8 cellular contexts compared by ENCODE assay signal in the genomic region with DNA sequence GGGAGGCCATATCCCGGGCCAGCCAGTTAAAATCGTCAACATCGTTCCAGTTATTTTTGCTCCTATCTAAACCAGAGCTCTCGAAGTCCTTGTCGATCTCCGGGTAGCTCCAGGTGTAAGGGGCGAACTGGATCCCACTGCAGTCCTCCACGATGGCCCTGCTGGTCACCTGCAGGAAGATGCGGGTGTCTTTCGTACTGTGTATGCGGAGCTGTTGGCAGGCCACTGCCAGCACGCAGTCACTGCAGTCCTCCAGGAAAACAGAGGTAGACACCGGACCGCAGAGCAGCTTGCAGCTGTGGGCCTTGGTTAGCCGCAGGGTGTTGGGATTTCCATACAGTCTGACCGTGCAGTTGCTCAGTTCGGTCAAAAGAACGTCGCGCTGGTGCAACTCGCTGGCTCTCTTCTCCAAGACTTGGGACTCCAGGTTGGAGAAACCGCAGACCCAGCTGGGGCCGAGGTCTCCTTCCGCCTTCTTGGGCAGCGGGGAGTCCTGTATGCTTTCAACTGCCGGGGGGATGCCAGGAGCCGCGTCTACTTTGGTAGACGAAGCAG. TPM values are rescaled to one million over a fixed set of nuclear protein-coding genes. Genes with fewer than 3 reads are reported as not detected.
DNase-seq lines count a peak whose midpoint lies in the region; ATAC-seq, FAIRE-seq and TF ChIP-seq lines count a peak whose summit lies in the region.

No MANE protein-coding gene starts in this region.

- CTCF ChIA-PET in A549 (lab: Yijun Ruan, JAX) = interaction anchor here (0.9 to 2.1 kb wide), 2 partner anchors 19 to 84 kb away, joined by 6 to 10 read pairs; no protein-coding TSS in a partner anchor

- H3K4me3 ChIP-seq in A549 (peak overlapping the region; percentile 73), left lung (peak overlapping the region; percentile 96 to 99)

- peak; percentile 7 to 14 for DNase-seq in A549 (ENCODE audit: low read depth in 1 of 2, low spot score in 1 of 2)
- DNase-seq in RPMI7951 (ENCODE audit: low read depth) = peak; percentile 48
- peak in 16 of 61 donors; percentile 4 to 66 (median 33) for DNase-seq in caudate nucleus (lab: John Stamatoyannopoulos, UW)
- peak in 1 of 2 donors; percentile 50 for DNase-seq in left lung
- DNase-seq in stimulated activated naive CD8-positive, alpha-beta T cell treated with anti-CD3 and anti-CD28 coated beads, Interleukin-15, Interleukin-2, amounts not matched to agents 100 U/mL and 50 U/mL, for 24 hours = peak; percentile 48
- no peak for DNase-seq in NCI-H2029 (lab: John Stamatoyannopoulos, UW)

- no peak for FAIRE-seq in A549 (lab: Jason Lieb, UNC)

- H3K9me3 ChIP-seq in A549 (no peaks in the 10 kb centered on the region), left lung (no peaks in the 10 kb centered on the region)

- H3K27me3 ChIP-seq in left lung = no peaks in the 10 kb centered on the region

- H3K4me2 ChIP-seq in A549 = peak overlapping the region; percentile 94

- WGBS in A549 (ENCODE audit: missing lambda C conversion rate) = 3% methylated on average over 18 of the region's 29 CpGs

- H3K27ac ChIP-seq in A549 = peak overlapping the region; percentile 78 to 98
- H3K27ac ChIP-seq in caudate nucleus (ENCODE audit: low read depth, low read length) = peak overlapping the region; percentile 72
- H3K27ac ChIP-seq in left lung = peak overlapping the region; percentile 91 to 95

- intact Hi-C loops in left lung (cut with DNase I) = no loop called here

- no peak for ATAC-seq in A549
- ATAC-seq in left lung = peak; percentile 1
- no peak for ATAC-seq in stimulated activated naive CD8-positive, alpha-beta T cell treated with anti-CD3 and anti-CD28 coated beads, Interleukin-15, Interleukin-2, amounts not matched to agents 100 U/mL and 50 U/mL, for 24 hours
- no peak for ATAC-seq in GM21528 (IDR thresholded peaks at IDR 0.05; ENCODE audit: low FRiP score, unreplicated experiment)

- no peak for TF ChIP-seq EP300 in A549 (IDR thresholded peaks at IDR 0.05)

- no peak for TF ChIP-seq RAD21 in A549 (conservative IDR thresholded peaks at IDR 0.05 in 1 of 2, IDR thresholded peaks at IDR 0.05 in 1 of 2)

- POLR2A ChIA-PET in A549 (lab: Yijun Ruan, JAX) = interaction anchor here (0.8 to 4.6 kb wide), 5 partner anchors 8 to 181 kb away, joined by 3 to 154 read pairs (median 6); a partner anchor contains a TSS

- peaks cover 18% of the 10 kb centered on the region for H3K4me1 ChIP-seq in A549
- peaks cover 5 to 37% of the 10 kb centered on the region in 2 donors for H3K4me1 ChIP-seq in left lung

- no peak for TF ChIP-seq POLR2A in A549 (IDR thresholded peaks at IDR 0.05; ENCODE audit: low read length)

- H3K36me3 ChIP-seq in left lung = no peaks in the 10 kb centered on the region

- TF ChIP-seq CTCF in A549 (IDR thresholded peaks at IDR 0.05) (no peak), GM12872 (IDR thresholded peaks at IDR 0.05; ENCODE audit: insufficient read depth, low read depth, low read length) (0 out of 3 replicates have a peak, but pooled peaks have one; percentile 2), left lung (IDR thresholded peaks at IDR 0.05) (no peak)

TF ChIP-seq in A549, 52 proteins besides CTCF, POLR2A, EP300 and RAD21:
- no peak for TF ChIP-seq POLR2AphosphoS2 (conservative IDR thresholded peaks at IDR 0.05; ENCODE audit: low read length)
- TF ChIP-seq GATA3 (IDR thresholded peaks at IDR 0.05; ENCODE audit: borderline replicate concordance) = no peak
- TF ChIP-seq, protein P1, sequence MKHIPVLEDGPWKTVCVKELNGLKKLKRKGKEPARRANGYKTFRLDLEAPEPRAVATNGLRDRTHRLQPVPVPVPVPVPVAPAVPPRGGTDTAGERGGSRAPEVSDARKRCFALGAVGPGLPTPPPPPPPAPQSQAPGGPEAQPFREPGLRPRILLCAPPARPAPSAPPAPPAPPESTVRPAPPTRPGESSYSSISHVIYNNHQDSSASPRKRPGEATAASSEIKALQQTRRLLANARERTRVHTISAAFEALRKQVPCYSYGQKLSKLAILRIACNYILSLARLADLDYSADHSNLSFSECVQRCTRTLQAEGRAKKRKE (CRISPR knock-in tag; IDR thresholded peaks at IDR 0.05; ENCODE audit: low read depth) = no peak
- TF ChIP-seq MYC (IDR thresholded peaks at IDR 0.05; ENCODE audit: borderline replicate concordance, low read length) = no peak
- TF ChIP-seq RNF2 (IDR thresholded peaks at IDR 0.05; ENCODE audit: borderline replicate concordance, low read depth) = no peak
- TF ChIP-seq MAFK (IDR thresholded peaks at IDR 0.05; ENCODE audit: partially characterized antibody) = no peak
- TF ChIP-seq, protein P2, sequence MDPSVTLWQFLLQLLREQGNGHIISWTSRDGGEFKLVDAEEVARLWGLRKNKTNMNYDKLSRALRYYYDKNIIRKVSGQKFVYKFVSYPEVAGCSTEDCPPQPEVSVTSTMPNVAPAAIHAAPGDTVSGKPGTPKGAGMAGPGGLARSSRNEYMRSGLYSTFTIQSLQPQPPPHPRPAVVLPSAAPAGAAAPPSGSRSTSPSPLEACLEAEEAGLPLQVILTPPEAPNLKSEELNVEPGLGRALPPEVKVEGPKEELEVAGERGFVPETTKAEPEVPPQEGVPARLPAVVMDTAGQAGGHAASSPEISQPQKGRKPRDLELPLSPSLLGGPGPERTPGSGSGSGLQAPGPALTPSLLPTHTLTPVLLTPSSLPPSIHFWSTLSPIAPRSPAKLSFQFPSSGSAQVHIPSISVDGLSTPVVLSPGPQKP (IDR thresholded peaks at IDR 0.05; ENCODE audit: low read depth, low read length) = no peak
- no peak for TF ChIP-seq RARB (CRISPR knock-in tag; IDR thresholded peaks at IDR 0.05)
- no peak for TF ChIP-seq ZNF302 (CRISPR knock-in tag; IDR thresholded peaks at IDR 0.05)
- no peak for TF ChIP-seq CEBPB (IDR thresholded peaks at IDR 0.05)
- TF ChIP-seq KDM1A (IDR thresholded peaks at IDR 0.05; ENCODE audit: low read depth) = no peak
- TF ChIP-seq NFE2L2 (conservative IDR thresholded peaks at IDR 0.05; ENCODE audit: low read length) = no peak
- TF ChIP-seq HDAC2 (IDR thresholded peaks at IDR 0.05) = no peak
- no peak for TF ChIP-seq CHD4 (IDR thresholded peaks at IDR 0.05; ENCODE audit: borderline replicate concordance)
- TF ChIP-seq ESRRA (IDR thresholded peaks at IDR 0.05; ENCODE audit: borderline replicate concordance, low read length) = no peak
- no peak for TF ChIP-seq FOXS1 (CRISPR knock-in tag; IDR thresholded peaks at IDR 0.05)

RNA-seq across cellular contexts. Expression of a gene that starts 0.7 kb away (rescaled TPM):
- polyA plus RNA-seq in A549 (2011; rRNA removed) (10.2 and 10.3 TPM in 2 replicates), A549 (2017; fragmentation: RNase III; extraction: RNeasy Plus Mini Kit Qiagen cat#74134 plus additional on column Dnase treatment) (12.3 to 13.3 TPM (median 12.4 TPM) in 3 replicates)
- polyA plus RNA-seq in A549 (2012; cell fraction: cytosol; rRNA removed) = 10.3 and 12.8 TPM in 2 replicates
- 11.8 and 12.4 TPM in 2 replicates for polyA plus RNA-seq in A549 (2012; cell fraction: nucleus; rRNA removed)
- 8.1 and 8.3 TPM in 2 replicates for polyA minus RNA-seq in A549 (2011; rRNA and poly(A)+ RNA removed)
- 47.8 and 63.7 TPM in 2 replicates for total RNA-seq in RPMI7951 (2014; rRNA removed; shearing (Covaris generic))
- total RNA-seq in left lung = 10 to 100 TPM; 16.8 to 20.4 TPM

RNA-seq across cellular contexts. Expression of a gene that starts 22.8 kb away (rescaled TPM):
- not detected in 2 replicates for polyA plus RNA-seq in A549 (2011; rRNA removed)
- polyA plus RNA-seq in A549 (2012; cell fraction: cytosol; rRNA removed) = not detected in 2 replicates
- not detected in 2 replicates for polyA plus RNA-seq in A549 (2012; cell fraction: nucleus; rRNA removed)
- not detected in 3 replicates for polyA plus RNA-seq in A549 (2017; fragmentation: RNase III; extraction: RNeasy Plus Mini Kit Qiagen cat#74134 plus additional on column Dnase treatment)
- polyA minus RNA-seq in A549 (2011; rRNA and poly(A)+ RNA removed) = not detected in 2 replicates
- total RNA-seq in RPMI7951 (2014; rRNA removed; shearing (Covaris generic)) = 1.8 and 2.5 TPM in 2 replicates
- 1 to 10 TPM; 1.7 to 1.9 TPM for total RNA-seq in left lung

RNA-seq across cellular contexts. Expression of a gene that starts 36.7 kb away (rescaled TPM):
- polyA plus RNA-seq in A549 (2011; rRNA removed) (8.6 and 9.0 TPM in 2 replicates), A549 (2017; fragmentation: RNase III; extraction: RNeasy Plus Mini Kit Qiagen cat#74134 plus additional on column Dnase treatment) (2.9 to 3.5 TPM (median 3.3 TPM) in 3 replicates)
- 2.7 and 3.5 TPM in 2 replicates for polyA plus RNA-seq in A549 (2012; cell fraction: cytosol; rRNA removed)
- polyA plus RNA-seq in A549 (2012; cell fraction: nucleus; rRNA removed) = 2.6 and 2.9 TPM in 2 replicates
- 11.6 and 15.3 TPM in 2 replicates for polyA minus RNA-seq in A549 (2011; rRNA and poly(A)+ RNA removed)
- 4.2 and 4.4 TPM in 2 replicates for total RNA-seq in RPMI7951 (2014; rRNA removed; shearing (Covaris generic))
- 10 to 100 TPM; 12.6 to 15.9 TPM for total RNA-seq in left lung
